In the genomic region with DNA sequence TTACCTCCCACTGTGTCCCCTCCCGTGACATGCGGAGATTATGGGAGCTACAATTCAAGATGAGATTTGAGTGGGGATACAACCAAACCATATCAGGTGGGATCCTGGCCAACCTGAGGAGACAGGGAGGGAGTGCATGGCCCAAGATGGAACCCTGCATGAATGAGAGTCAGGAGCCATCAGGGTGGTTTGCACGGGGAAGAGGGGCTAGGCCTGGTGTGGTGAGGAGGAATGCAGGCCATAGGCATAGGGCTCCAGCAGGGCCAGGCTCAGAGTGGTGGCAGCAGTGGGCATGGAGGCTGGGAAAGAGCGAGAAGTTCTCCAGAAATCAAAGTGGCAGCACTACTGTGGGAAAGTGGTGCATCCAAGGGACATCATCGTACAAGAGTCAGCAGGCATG, we compare ENCODE assay signal across 19 cellular contexts.
A peak's percentile ranks its signal among the peaks of the same experiment; 100 is the strongest.
DNase-seq lines count a peak whose midpoint lies in the region; ATAC-seq and TF ChIP-seq lines count a peak whose summit lies in the region.
"Had no signal": no experiment of that assay in that cellular context is flagged by ENCODE, and none has a peak within 500 bp of the region (broad histone marks: within the 10 kb centered on the region; RNA-seq: fewer than 3 reads in every experiment).

No MANE protein-coding gene starts in this region.

- H3K9me3 ChIP-seq in colonic mucosa (no peaks in the 10 kb centered on the region), esophagus muscularis mucosa (no peaks in the 10 kb centered on the region), neuronal stem cell (replicated peaks in 1 of 2; ENCODE audit: control insufficient read depth in 2 of 2, insufficient read depth in 1 of 2, low read depth in 1 of 2, low read length in 2 of 2) (no peaks in the 10 kb centered on the region)

- no peak overlapping the region for H3K9ac ChIP-seq in colonic mucosa (ENCODE audit: low read depth in 2 of 2, low read length in 2 of 2)
- no peak overlapping the region for H3K9ac ChIP-seq in neuronal stem cell (ENCODE audit: low read depth, low read length, poor library complexity)
- H3K9ac ChIP-seq: GM23248 had no signal

- no peak overlapping the region for H2AFZ ChIP-seq in neuronal stem cell (ENCODE audit: low read length)
- H2AFZ ChIP-seq: GM23248 had no signal

- peak overlapping the region; percentile 57 for H3K18ac ChIP-seq in neuronal stem cell (ENCODE audit: low read length)

- H3K14ac ChIP-seq in neuronal stem cell (ENCODE audit: low read length): no peak overlapping the region

- 95% methylated on average over 5 of the region's 5 CpGs for WGBS in esophagus muscularis mucosa
- WGBS in neuronal stem cell (ENCODE audit: extremely low coverage in 2 of 2, insufficient read length in 2 of 2, insufficient replicate concordance in 1 of 2), 2 donors: no CpG with 5 or more reads among the region's 5 CpGs

- ATAC-seq in HG02571 (IDR thresholded peaks at IDR 0.05; ENCODE audit: unreplicated experiment): no peak
- ATAC-seq: GM12878 had no signal

- no peak for TF ChIP-seq POLR2A in esophagus muscularis mucosa (IDR thresholded peaks at IDR 0.05; ENCODE audit: low read depth)

- no peak overlapping the region for H2BK5ac ChIP-seq in neuronal stem cell (ENCODE audit: low read length)

- H3K27me3 ChIP-seq in colonic mucosa (no peaks in the 10 kb centered on the region), esophagus muscularis mucosa (no peaks in the 10 kb centered on the region), neuronal stem cell (ENCODE audit: control insufficient read depth in 3 of 3, insufficient read depth in 3 of 3, low read depth in 1 of 3, low read length in 3 of 3) (no peaks in the 10 kb centered on the region)

- peak overlapping the region; percentile 34 for H2BK12ac ChIP-seq in neuronal stem cell (ENCODE audit: low read length)

- peak overlapping the region; percentile 77 for H2AK5ac ChIP-seq in neuronal stem cell (ENCODE audit: low read depth, low read length)

- H3K4me1 ChIP-seq in colonic mucosa (no peaks in the 10 kb centered on the region), esophagus muscularis mucosa (no peaks in the 10 kb centered on the region), neuronal stem cell (ENCODE audit: control insufficient read depth in 2 of 2, insufficient read depth in 1 of 2, low read depth in 1 of 2, low read length in 2 of 2) (peaks cover 0 to 7% of the 10 kb centered on the region in 2 donors)

- no peak for TF ChIP-seq EP300 in esophagus muscularis mucosa (IDR thresholded peaks at IDR 0.05)

- H3K4ac ChIP-seq in neuronal stem cell (ENCODE audit: low read length): no peak overlapping the region

- H3K79me1 ChIP-seq in neuronal stem cell (ENCODE audit: low read depth, low read length): no peaks in the 10 kb centered on the region

- no peak overlapping the region for H3K23ac ChIP-seq in neuronal stem cell (ENCODE audit: low read depth, low read length, poor library complexity)

- intact Hi-C loops in colonic mucosa (cut with DNase I) (no loop called here), esophagus muscularis mucosa (cut with DNase I) (no loop called here)

- no peak overlapping the region for H2BK120ac ChIP-seq in neuronal stem cell (ENCODE audit: low read depth, low read length)

- no peak for TF ChIP-seq CTCF in colonic mucosa (IDR thresholded peaks at IDR 0.05)
- TF ChIP-seq CTCF in esophagus muscularis mucosa (IDR thresholded peaks at IDR 0.05): no peak

- H2BK15ac ChIP-seq in neuronal stem cell (ENCODE audit: low read length): peak overlapping the region; percentile 46

- H3K36me3 ChIP-seq in colonic mucosa (no peaks in the 10 kb centered on the region), esophagus muscularis mucosa (no peaks in the 10 kb centered on the region), neuronal stem cell (replicated peaks in 1 of 2; ENCODE audit: control insufficient read depth in 2 of 2, insufficient read depth in 2 of 2, low read length in 2 of 2) (no peaks in the 10 kb centered on the region)

- no peak overlapping the region for H3K4me2 ChIP-seq in neuronal stem cell (ENCODE audit: insufficient read depth, low read length, poor library complexity, severe bottlenecking)

- H4K8ac ChIP-seq in neuronal stem cell (ENCODE audit: low read depth, low read length): no peak overlapping the region

- peak; percentile 50 for DNase-seq in activated CD8-positive, alpha-beta memory T cell treated with anti-CD3 and anti-CD28 coated beads for 24 hours
- DNase-seq in activated CD8-positive, alpha-beta memory T cell treated with anti-CD3 and anti-CD28 coated beads, Interleukin-2, amount 50 U/mL, for 4 hours: no peak
- DNase-seq in colonic mucosa (peak; percentile 16), esophagus muscularis mucosa (ENCODE audit: extremely low spot score) (peak; percentile 53), neuronal stem cell (ENCODE audit: low spot score) (no peak), amygdala (lab: John Stamatoyannopoulos, UW) (no peak)
- DNase-seq: 8988T; C1 segment of cervical spinal cord; Calu3; CD4-positive, alpha-beta memory T cell; COR-L47; DMS79; EL; GDM1; GM23248; H7; HCEC 1CT had no signal

- H3K4me3 ChIP-seq in colonic mucosa (no peak overlapping the region), esophagus muscularis mucosa (no peak overlapping the region), neuronal stem cell (ENCODE audit: low read length in 2 of 2) (no peak overlapping the region)
- H3K4me3 ChIP-seq: GM12878, GM23248 had no signal

- H4K91ac ChIP-seq in neuronal stem cell (ENCODE audit: low read depth, low read length, poor library complexity): no peak overlapping the region

- H3K27ac ChIP-seq in colonic mucosa (no peak overlapping the region), esophagus muscularis mucosa (replicated peaks in 1 of 4) (no peak overlapping the region), neuronal stem cell (replicated peaks; ENCODE audit: low read length) (no peak overlapping the region)
- H3K27ac ChIP-seq: GM23248 had no signal

Comparison
In these comparisons a context has a peak if more than half of its experiments do, and no peak if none do; other contexts are left out.
1. DNase-seq: peak in activated CD8-positive, alpha-beta memory T cell treated with anti-CD3 and anti-CD28 coated beads for 24 hours (single experiment), colonic mucosa (single experiment) and esophagus muscularis mucosa (single experiment); none in activated CD8-positive, alpha-beta memory T cell treated with anti-CD3 and anti-CD28 coated beads, Interleukin-2, amount 50 U/mL, for 4 hours (single experiment), neuronal stem cell (single experiment) and amygdala (0 of 56).